In the genomic region with DNA sequence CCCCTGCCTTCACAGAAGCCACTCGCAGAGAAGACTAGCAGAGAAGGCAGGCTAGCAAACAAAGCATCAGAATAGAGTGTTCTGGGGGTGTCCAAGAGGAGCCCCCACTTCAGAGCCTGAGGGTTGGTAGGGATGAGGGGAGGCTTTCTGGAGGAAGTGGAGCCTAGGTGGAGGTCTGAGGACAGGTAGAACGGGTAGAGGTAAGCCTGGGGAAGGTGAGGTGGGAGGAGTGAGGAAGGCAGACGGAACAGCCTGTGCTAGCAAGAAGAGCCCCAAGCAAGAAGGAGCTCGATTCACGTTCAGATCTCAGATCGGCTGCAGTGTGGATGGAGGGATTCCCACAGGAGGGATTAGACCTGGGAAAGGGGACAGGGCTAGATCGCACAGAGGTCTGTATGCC, we compare ENCODE assay signal across 20 cellular contexts.
DNase-seq lines count a peak whose midpoint lies in the region; ATAC-seq, FAIRE-seq and TF ChIP-seq lines count a peak whose summit lies in the region.
"Had no signal": no experiment of that assay in that cellular context is flagged by ENCODE, and none has a peak within 500 bp of the region (broad histone marks: within the 10 kb centered on the region; RNA-seq: fewer than 3 reads in every experiment).

No MANE protein-coding gene starts in this region.

- peaks cover 48 to 53% of the 10 kb centered on the region in 2 donors for H3K4me1 Mint-ChIP-seq in natural killer cell treated with Interleukin-12 subunit alpha and Interleukin-12 subunit beta and Interleukin-15 and Interleukin-18, amount 100 ng/mL, for 72 hours (ENCODE audit: low read depth in 2 of 2)

- WGBS in A549 (ENCODE audit: missing lambda C conversion rate), result 88% methylated on average over 7 of the region's 7 CpGs
- WGBS in GM23248 (ENCODE audit: low coverage in 1 of 2, low lambda C conversion rate in 2 of 2, missing lambda C conversion rate in 2 of 2), 2 experiments, result 72 to 76% methylated on average over 7 of the region's 7 CpGs

- H3K27me3 Mint-ChIP-seq in natural killer cell treated with Interleukin-12 subunit alpha and Interleukin-12 subunit beta and Interleukin-15 and Interleukin-18, amount 100 ng/mL, for 72 hours, result no peaks in the 10 kb centered on the region
- H3K27me3 Mint-ChIP-seq: activated CD4-positive, alpha-beta T cell treated with anti-CD3 and anti-CD28 coated beads, Interleukin-2, amount 10 ng/mL, durations not matched to agents 24 days and 14 days had no signal

- H3K79me2 ChIP-seq in GM23248 (ENCODE audit: insufficient read depth), result no peaks in the 10 kb centered on the region

- CTCF ChIA-PET in A549 (lab: Yijun Ruan, JAX), result interaction anchor here (0.6 to 1.4 kb wide), 4 partner anchors 9 to 68 kb away, joined by 4 to 5 read pairs (median 4); no protein-coding TSS in a partner anchor

- no peak for FAIRE-seq in A549 (lab: Jason Lieb, UNC)
- FAIRE-seq: TTC549 had no signal

- TF ChIP-seq RAD21 in A549 (conservative IDR thresholded peaks at IDR 0.05 in 1 of 2, IDR thresholded peaks at IDR 0.05 in 1 of 2), result no peak

- no peak overlapping the region for H3K9ac ChIP-seq in GM23248

- POLR2A ChIA-PET in A549 (lab: Yijun Ruan, JAX), result no interaction called here

- H3K9me3 ChIP-seq in A549 (peaks cover 3% of the 10 kb centered on the region; the same call in 1 of the 3 replicates), GM23248 (ENCODE audit: low read depth) (no peaks in the 10 kb centered on the region)
- H3K9me3 ChIP-seq: Caco-2, mucosa of descending colon, neutrophil, thyroid gland had no signal

- no peak overlapping the region for H3K4me2 ChIP-seq in A549
- H3K4me2 ChIP-seq in GM23248 (ENCODE audit: unreplicated experiment), result no peak overlapping the region

- no peaks in the 10 kb centered on the region for H3K36me3 Mint-ChIP-seq in natural killer cell treated with Interleukin-12 subunit alpha and Interleukin-12 subunit beta and Interleukin-15 and Interleukin-18, amount 100 ng/mL, for 72 hours

- H3K4me3 Mint-ChIP-seq in natural killer cell treated with Interleukin-12 subunit alpha and Interleukin-12 subunit beta and Interleukin-15 and Interleukin-18, amount 100 ng/mL, for 72 hours, result peak overlapping the region; percentile 49
- H3K4me3 Mint-ChIP-seq: activated CD4-positive, alpha-beta T cell treated with anti-CD3 and anti-CD28 coated beads, Interleukin-2, amount 10 ng/mL, durations not matched to agents 24 days and 14 days had no signal

- H3K4me1 ChIP-seq in A549, result peaks cover 45% of the 10 kb centered on the region
- H3K4me1 ChIP-seq in GM23248 (ENCODE audit: insufficient read depth), result peaks cover 13% of the 10 kb centered on the region

- no peaks in the 10 kb centered on the region for H3K36me3 ChIP-seq in H7 (replicated peaks; ENCODE audit: control insufficient read depth, insufficient read depth, low read length)
- no peaks in the 10 kb centered on the region for H3K36me3 ChIP-seq in GM23248 (ENCODE audit: low read depth)
- H3K36me3 ChIP-seq: neutrophil, thyroid gland had no signal

- TF ChIP-seq EP300 in A549 (IDR thresholded peaks at IDR 0.05), result no peak

- no peak for TF ChIP-seq POLR2A in A549 (IDR thresholded peaks at IDR 0.05; ENCODE audit: low read length)

- no peaks in the 10 kb centered on the region for H3K9me3 Mint-ChIP-seq in natural killer cell treated with Interleukin-12 subunit alpha and Interleukin-12 subunit beta and Interleukin-15 and Interleukin-18, amount 100 ng/mL, for 72 hours
- H3K9me3 Mint-ChIP-seq: activated CD4-positive, alpha-beta T cell treated with anti-CD3 and anti-CD28 coated beads, Interleukin-2, amount 10 ng/mL, durations not matched to agents 24 days and 14 days had no signal

- H3K27me3 ChIP-seq in H7 (ENCODE audit: control insufficient read depth, insufficient read depth, low read length), result no peaks in the 10 kb centered on the region
- no peaks in the 10 kb centered on the region for H3K27me3 ChIP-seq in GM23248 (replicated peaks; ENCODE audit: insufficient read depth)
- H3K27me3 ChIP-seq: neutrophil, thyroid gland had no signal

- H3K27ac ChIP-seq in A549 (peak overlapping the region; percentile 93 to 99), C4-2B (peak overlapping the region; percentile 89), GM23248 (no peak overlapping the region)
- H3K27ac ChIP-seq: neutrophil, thyroid gland had no signal

- peak overlapping the region; percentile 24 to 61 for H3K27ac Mint-ChIP-seq in natural killer cell treated with Interleukin-12 subunit alpha and Interleukin-12 subunit beta and Interleukin-15 and Interleukin-18, amount 100 ng/mL, for 72 hours
- H3K27ac Mint-ChIP-seq: activated CD4-positive, alpha-beta T cell treated with anti-CD3 and anti-CD28 coated beads, Interleukin-2, amount 10 ng/mL, durations not matched to agents 24 days and 14 days had no signal

- H3K9me2 ChIP-seq in GM23248 (ENCODE audit: insufficient read depth), result no peaks in the 10 kb centered on the region

- no peak for ATAC-seq in A549
- ATAC-seq in natural killer cell treated with Interleukin-12 subunit alpha and Interleukin-12 subunit beta and Interleukin-15 and Interleukin-18, amount 100 ng/mL, for 72 hours, result no peak
- no peak for ATAC-seq in HG03378 (IDR thresholded peaks at IDR 0.05; ENCODE audit: unreplicated experiment)
- ATAC-seq: mucosa of descending colon, Right ventricle myocardium inferior had no signal

- H3K4me3 ChIP-seq in A549, result no peak overlapping the region
- no peak overlapping the region for H3K4me3 ChIP-seq in H7 (ENCODE audit: insufficient read depth, low read depth, low read length)
- no peak overlapping the region for H3K4me3 ChIP-seq in GM23248
- H3K4me3 ChIP-seq: mucosa of descending colon, thyroid gland had no signal

- H2AFZ ChIP-seq in GM23248, result no peak overlapping the region

- no peaks in the 10 kb centered on the region for H4K20me1 ChIP-seq in GM23248 (ENCODE audit: insufficient read depth)

- TF ChIP-seq CTCF in A549 (IDR thresholded peaks at IDR 0.05) (no peak), C4-2B (conservative IDR thresholded peaks at IDR 0.05) (no peak)

- in situ Hi-C loops in GM23248 (cut with MboI), result no loop called here

- peaks cover 14% of the 10 kb centered on the region for H3F3A ChIP-seq in GM23248 (ENCODE audit: insufficient read depth)

- DNase-seq in A549 (ENCODE audit: low read depth in 1 of 2, low spot score in 1 of 2) (no peak), cerebellar cortex (ENCODE audit: low spot score) (peak; percentile 45), H7 (no peak), GM23248 (no peak)
- DNase-seq in natural killer cell treated with Interleukin-12 subunit alpha and Interleukin-12 subunit beta and Interleukin-15 and Interleukin-18, amount 100 ng/mL, for 72 hours (ENCODE audit: low spot score), result no peak
- DNase-seq: activated CD4-positive, alpha-beta T cell treated with anti-CD3 and anti-CD28 coated beads, Interleukin-2, amount 10 ng/mL, durations not matched to agents 24 days and 14 days; activated T-cell treated with anti-CD3 and anti-CD28 coated beads, Interleukin-2, amount 50 U/mL, for 1 hour; erythroblast; KG1; mucosa of descending colon; NCI-H2081; NCI-H510A treated with DMSO at 0.1 percent for 48 hours; SW 1271; thyroid gland had no signal

TF ChIP-seq in A549, 52 proteins besides CTCF, POLR2A, EP300 and RAD21:
- TF ChIP-seq RNF2 (IDR thresholded peaks at IDR 0.05; ENCODE audit: borderline replicate concordance, low read depth) (no peak), FOSL2 (IDR thresholded peaks at IDR 0.05) (no peak), FOSL2 (CRISPR knock-in tag; IDR thresholded peaks at IDR 0.05) (no peak)
- TF ChIP-seq, protein P1, sequence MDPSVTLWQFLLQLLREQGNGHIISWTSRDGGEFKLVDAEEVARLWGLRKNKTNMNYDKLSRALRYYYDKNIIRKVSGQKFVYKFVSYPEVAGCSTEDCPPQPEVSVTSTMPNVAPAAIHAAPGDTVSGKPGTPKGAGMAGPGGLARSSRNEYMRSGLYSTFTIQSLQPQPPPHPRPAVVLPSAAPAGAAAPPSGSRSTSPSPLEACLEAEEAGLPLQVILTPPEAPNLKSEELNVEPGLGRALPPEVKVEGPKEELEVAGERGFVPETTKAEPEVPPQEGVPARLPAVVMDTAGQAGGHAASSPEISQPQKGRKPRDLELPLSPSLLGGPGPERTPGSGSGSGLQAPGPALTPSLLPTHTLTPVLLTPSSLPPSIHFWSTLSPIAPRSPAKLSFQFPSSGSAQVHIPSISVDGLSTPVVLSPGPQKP (IDR thresholded peaks at IDR 0.05; ENCODE audit: low read depth, low read length), result no peak
